23 cellular contexts compared by ENCODE assay signal in genomic region chr2:14363137-14363536, GRCh38.
"Had no signal": no experiment of that assay in that cellular context is flagged by ENCODE, and none has a peak within 500 bp of the region (broad histone marks: within the 10 kb centered on the region; RNA-seq: fewer than 3 reads in every experiment).

No MANE protein-coding gene starts in this region.

- H3K27me3 Mint-ChIP-seq: activated CD4-positive, alpha-beta T cell treated with anti-CD3 and anti-CD28 coated beads, Interleukin-2, amount 10 ng/mL, durations not matched to agents 24 days and 14 days; activated CD8-positive, alpha-beta T cell treated with anti-CD3 and anti-CD28 coated beads for 36 hours; activated naive CD8-positive, alpha-beta T cell treated with anti-CD3 and anti-CD28 coated beads, Interleukin-2, amount 50 U/mL, for 24 hours; activated T-cell treated with anti-CD3 and anti-CD28 coated beads, Interleukin-2, amount 50 U/mL, for 24 hours; brain; natural killer cell treated with Interleukin-12 subunit alpha and Interleukin-12 subunit beta and Interleukin-15 and Interleukin-18, amount 100 ng/mL, for 72 hours; stimulated activated naive CD8-positive, alpha-beta T cell treated with anti-CD3 and anti-CD28 coated beads, Interleukin-15, amount 100 ng/mL, for 72 hours had no signal

- H3K9me3 ChIP-seq: neutrophil, pancreas, right lobe of liver, suprapubic skin, transverse colon, uterus had no signal

- H3K27ac ChIP-seq: hepatocyte, neutrophil, pancreas, right lobe of liver, suprapubic skin, transverse colon, uterus had no signal

- DNase-seq: activated CD4-positive, alpha-beta T cell treated with anti-CD3 and anti-CD28 coated beads, Interleukin-2, amount 10 ng/mL, durations not matched to agents 24 days and 14 days; activated CD4-positive, CD25-positive, alpha-beta regulatory T cell; activated CD8-positive, alpha-beta T cell treated with anti-CD3 and anti-CD28 coated beads for 36 hours; activated naive CD4-positive, alpha-beta T cell treated with anti-CD3 and anti-CD28 coated beads for 36 hours; activated naive CD8-positive, alpha-beta T cell treated with anti-CD3 and anti-CD28 coated beads, Interleukin-2, amount 50 U/mL, for 24 hours; activated T-cell treated with anti-CD3 and anti-CD28 coated beads, Interleukin-2, amount 50 U/mL, for 24 hours; anterior cingulate cortex; caudate nucleus; islet precursor cell; pancreas; right lobe of liver; stimulated activated CD4-positive, alpha-beta T cell treated with anti-CD3 and anti-CD28 coated beads, Interleukin-4, amount 100 ng/mL, for 1 hour; stimulated activated naive CD8-positive, alpha-beta T cell treated with anti-CD3 and anti-CD28 coated beads, Interleukin-15, amount 100 ng/mL, for 72 hours; transverse colon; uterus had no signal

- H3K9me3 Mint-ChIP-seq: activated CD4-positive, alpha-beta T cell treated with anti-CD3 and anti-CD28 coated beads, Interleukin-2, amount 10 ng/mL, durations not matched to agents 24 days and 14 days had no signal

- ATAC-seq: activated CD8-positive, alpha-beta T cell treated with anti-CD3 and anti-CD28 coated beads for 36 hours; activated naive CD8-positive, alpha-beta T cell treated with anti-CD3 and anti-CD28 coated beads, Interleukin-2, amount 50 U/mL, for 24 hours; left lobe of liver; natural killer cell treated with Interleukin-12 subunit alpha and Interleukin-12 subunit beta and Interleukin-15 and Interleukin-18, amount 100 ng/mL, for 72 hours; pancreas; right lobe of liver; stimulated activated naive CD8-positive, alpha-beta T cell treated with anti-CD3 and anti-CD28 coated beads, Interleukin-15, amount 100 ng/mL, for 72 hours had no signal

- H3K4me1 Mint-ChIP-seq: activated CD4-positive, alpha-beta T cell treated with anti-CD3 and anti-CD28 coated beads, Interleukin-2, amount 10 ng/mL, durations not matched to agents 24 days and 14 days; activated naive CD8-positive, alpha-beta T cell treated with anti-CD3 and anti-CD28 coated beads, Interleukin-2, amount 50 U/mL, for 24 hours; brain; stimulated activated naive CD8-positive, alpha-beta T cell treated with anti-CD3 and anti-CD28 coated beads, Interleukin-15, amount 100 ng/mL, for 72 hours had no signal

- H3K27ac Mint-ChIP-seq: activated CD4-positive, alpha-beta T cell treated with anti-CD3 and anti-CD28 coated beads, Interleukin-2, amount 10 ng/mL, durations not matched to agents 24 days and 14 days; activated CD8-positive, alpha-beta T cell treated with anti-CD3 and anti-CD28 coated beads for 36 hours; activated naive CD4-positive, alpha-beta T cell treated with anti-CD3 and anti-CD28 coated beads for 36 hours; activated naive CD8-positive, alpha-beta T cell treated with anti-CD3 and anti-CD28 coated beads, Interleukin-2, amount 50 U/mL, for 24 hours; activated T-cell treated with anti-CD3 and anti-CD28 coated beads, Interleukin-2, amount 50 U/mL, for 24 hours; brain; natural killer cell treated with Interleukin-12 subunit alpha and Interleukin-12 subunit beta and Interleukin-15 and Interleukin-18, amount 100 ng/mL, for 72 hours; stimulated activated naive CD8-positive, alpha-beta T cell treated with anti-CD3 and anti-CD28 coated beads, Interleukin-15, amount 100 ng/mL, for 72 hours had no signal

- H3K4me3 ChIP-seq: hepatocyte, lung, pancreas, right lobe of liver, smooth muscle cell, suprapubic skin, transverse colon, uterus had no signal

- H3K36me3 Mint-ChIP-seq: brain; natural killer cell treated with Interleukin-12 subunit alpha and Interleukin-12 subunit beta and Interleukin-15 and Interleukin-18, amount 100 ng/mL, for 72 hours had no signal

- H3K4me3 Mint-ChIP-seq: activated CD4-positive, alpha-beta T cell treated with anti-CD3 and anti-CD28 coated beads, Interleukin-2, amount 10 ng/mL, durations not matched to agents 24 days and 14 days; activated CD8-positive, alpha-beta T cell treated with anti-CD3 and anti-CD28 coated beads for 36 hours; activated naive CD4-positive, alpha-beta T cell treated with anti-CD3 and anti-CD28 coated beads for 36 hours; activated naive CD8-positive, alpha-beta T cell treated with anti-CD3 and anti-CD28 coated beads, Interleukin-2, amount 50 U/mL, for 24 hours; activated T-cell treated with anti-CD3 and anti-CD28 coated beads, Interleukin-2, amount 50 U/mL, for 24 hours; brain; natural killer cell treated with Interleukin-12 subunit alpha and Interleukin-12 subunit beta and Interleukin-15 and Interleukin-18, amount 100 ng/mL, for 72 hours; stimulated activated naive CD8-positive, alpha-beta T cell treated with anti-CD3 and anti-CD28 coated beads, Interleukin-15, amount 100 ng/mL, for 72 hours had no signal

- H3K36me3 ChIP-seq: neutrophil, pancreas, right lobe of liver, suprapubic skin, transverse colon, uterus had no signal

- H3K27me3 ChIP-seq: hepatocyte, neutrophil, pancreas, right lobe of liver, suprapubic skin, transverse colon, uterus had no signal

- H3K4me1 ChIP-seq: pancreas, right lobe of liver, suprapubic skin, transverse colon, uterus had no signal
